ENCODE assay signal across 1 cellular context in genomic region chr7:22093936-22094335, GRCh38.
TF ChIP-seq lines count a peak whose summit lies in the region.

No MANE protein-coding gene starts in this region.

TF ChIP-seq in IMR-90, 13 proteins besides CTCF, POLR2A, EP300 and RAD21 (continued from another document):
- TF ChIP-seq USF2 (IDR thresholded peaks at IDR 0.05; ENCODE audit: low read depth, low read length) = no peak
